ENCODE assay signal across 20 cellular contexts in the genomic region with DNA sequence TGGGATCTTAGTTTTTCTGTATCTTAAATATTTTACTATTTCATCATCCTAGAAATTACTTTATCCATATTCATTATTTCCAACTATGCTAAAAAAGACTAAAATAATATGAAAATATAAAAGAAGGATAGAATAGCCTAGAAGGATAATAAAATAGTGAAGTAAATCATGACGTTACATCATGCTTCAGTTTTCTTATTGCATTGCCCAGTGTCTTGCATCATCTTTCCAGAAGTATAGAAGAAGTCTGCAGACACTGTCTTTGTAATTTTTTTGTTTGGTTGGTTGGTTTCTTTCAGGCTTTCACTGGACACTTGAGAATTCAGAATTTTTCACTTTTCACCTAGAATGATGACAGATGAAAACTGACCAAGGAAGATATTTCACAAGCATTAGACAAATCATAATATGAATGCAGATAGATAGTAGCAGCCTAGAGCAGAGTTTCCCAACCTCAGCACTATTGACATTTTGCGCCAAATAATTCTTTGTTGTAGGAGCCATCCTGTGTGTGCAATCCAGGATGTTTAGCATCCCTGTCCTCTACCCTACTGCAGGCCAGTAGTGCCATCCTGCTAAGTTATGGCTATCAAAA. TPM values are rescaled to one million over a fixed set of nuclear protein-coding genes. Genes with fewer than 3 reads are reported as not detected.
"Had no signal": no experiment of that assay in that cellular context is flagged by ENCODE, and none has a peak within 500 bp of the region (broad histone marks: within the 10 kb centered on the region; RNA-seq: fewer than 3 reads in every experiment).

No MANE protein-coding gene starts in this region.

RNA-seq across cellular contexts. Expression of a gene that starts 23.3 kb away (rescaled TPM):
- total RNA-seq: activated naive CD4-positive, alpha-beta T cell treated with anti-CD3 and anti-CD28 coated beads for 36 hours; activated naive CD4-positive, alpha-beta T cell treated with anti-CD3 and anti-CD28 coated beads, Interleukin-2, amount 50 U/mL, for 72 hours; activated naive CD8-positive, alpha-beta T cell treated with anti-CD3 and anti-CD28 coated beads for 36 hours; activated naive CD8-positive, alpha-beta T cell treated with anti-CD3 and anti-CD28 coated beads, Interleukin-2, amount 10 ng/mL, durations not matched to agents 7 days and 5 days; activated T-cell treated with anti-CD3 and anti-CD28 coated beads, Interleukin-2, amount 50 U/mL, for 72 hours; activated T-helper 1 cell treated with anti-CD3 and anti-CD28 coated beads, Interleukin-12 subunit alpha, Interleukin-12 subunit beta, Interleukin-2, Interleukin-4 antibody, amounts not matched to agents 30 ng/mL and 10 ng/mL and 1 ng/mL, durations not matched to agents 14 hours and 24 hours and 36 hours; activated T-helper 17 cell treated with anti-CD3 and anti-CD28 coated beads, Interleukin-2, amount 50 U/mL, for 72 hours; activated T-helper 2 cell treated with anti-CD3 and anti-CD28 coated beads, Interferon-gamma antibody, Interleukin-2, Interleukin-4, amounts not matched to agents 10 μg/mL and 5 μg/mL and 100 μg/mL, durations not matched to agents 14 hours and 24 hours and 36 hours; adrenal gland; aorta; ascending aorta; astrocyte; body of pancreas; breast epithelium; bronchial epithelial cell; cardiac muscle cell; cardiac septum; cerebellum; chondrocyte had no signal
- polyA plus RNA-seq: adipose tissue, adrenal gland, aorta, cardiac muscle cell had no signal
